Comparison of ENCODE assay signal across 19 cellular contexts in the genomic region with DNA sequence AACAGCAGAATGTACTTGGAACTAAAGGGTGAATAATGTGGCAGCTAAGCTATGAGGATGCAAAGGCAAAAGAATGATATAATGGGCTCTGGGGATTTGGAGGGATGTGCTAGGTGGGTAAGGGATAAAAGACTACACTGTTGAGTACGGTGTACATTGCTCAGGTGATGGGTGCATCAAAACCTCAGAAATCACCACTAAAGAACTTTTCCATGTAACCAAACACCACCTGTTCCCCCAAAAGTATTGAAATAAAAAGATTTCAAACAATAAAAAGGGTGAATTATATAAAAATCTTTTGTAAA. TPM values are rescaled to one million over a fixed set of nuclear protein-coding genes. Genes with fewer than 3 reads are reported as not detected.
A peak's percentile ranks its signal among the peaks of the same experiment; 100 is the strongest.
DNase-seq lines count a peak whose midpoint lies in the region; ATAC-seq and TF ChIP-seq lines count a peak whose summit lies in the region.
"Had no signal": no experiment of that assay in that cellular context is flagged by ENCODE, and none has a peak within 500 bp of the region (broad histone marks: within the 10 kb centered on the region; RNA-seq: fewer than 3 reads in every experiment).

No MANE protein-coding gene starts in this region.

- H3K36me3 Mint-ChIP-seq in stimulated activated naive CD8-positive, alpha-beta T cell treated with anti-CD3 and anti-CD28 coated beads, Interleukin-15, Interleukin-2, amounts not matched to agents 100 ng/mL and 50 ng/mL, for 24 hours (ENCODE audit: low read depth) = peaks cover 35% of the 10 kb centered on the region
- H3K36me3 Mint-ChIP-seq in activated CD8-positive, alpha-beta T cell treated with anti-CD3 and anti-CD28 coated beads for 36 hours (ENCODE audit: low read depth) = peaks cover 36% of the 10 kb centered on the region
- peaks cover 0 to 14% (median 4%) of the 10 kb centered on the region in 3 donors for H3K36me3 Mint-ChIP-seq in immature natural killer cell
- H3K36me3 Mint-ChIP-seq in type B pancreatic cell = peaks cover 8% of the 10 kb centered on the region

- no peak for DNase-seq in stimulated activated naive CD8-positive, alpha-beta T cell treated with anti-CD3 and anti-CD28 coated beads, Interleukin-15, Interleukin-2, amounts not matched to agents 100 U/mL and 50 U/mL, for 24 hours
- no peak for DNase-seq in activated CD8-positive, alpha-beta T cell treated with anti-CD3 and anti-CD28 coated beads for 36 hours
- DNase-seq in immature natural killer cell = no peak
- DNase-seq in type B pancreatic cell (ENCODE audit: extremely low spot score, unreplicated experiment) = no peak
- DNase-seq in SW480 (ENCODE audit: low spot score) = no peak
- DNase-seq in NCI-H2171 treated with DMSO at 0.1 percent for 48 hours (lab: John Stamatoyannopoulos, UW) = no peak
- DNase-seq: activated CD4-positive, alpha-beta T cell treated with anti-CD3 and anti-CD28 coated beads for 48 hours; colonic mucosa; IMR-90; left ventricle myocardium inferior; NCI-H69; PC-9; SJCRH30; transverse colon had no signal

- H3K27ac Mint-ChIP-seq in stimulated activated naive CD8-positive, alpha-beta T cell treated with anti-CD3 and anti-CD28 coated beads, Interleukin-15, Interleukin-2, amounts not matched to agents 100 ng/mL and 50 ng/mL, for 24 hours = peak overlapping the region; percentile 95
- peak overlapping the region; percentile 99 for H3K27ac Mint-ChIP-seq in activated CD8-positive, alpha-beta T cell treated with anti-CD3 and anti-CD28 coated beads for 36 hours
- H3K27ac Mint-ChIP-seq in immature natural killer cell (peak overlapping the region in 4 of 6 donors; percentile 8 to 81 (median 33)), type B pancreatic cell (no peak overlapping the region)
- H3K27ac Mint-ChIP-seq: GM23338 had no signal

- intact Hi-C loops in activated CD8-positive, alpha-beta T cell treated with anti-CD3 and anti-CD28 coated beads for 36 hours (cut with micrococcal nuclease) = loop anchor here (5.0 kb wide), 1 partner anchor 56 kb away; the partner anchor contains the start of genes CCT6A and PSPH

- H3K4me3 Mint-ChIP-seq in stimulated activated naive CD8-positive, alpha-beta T cell treated with anti-CD3 and anti-CD28 coated beads, Interleukin-15, Interleukin-2, amounts not matched to agents 100 ng/mL and 50 ng/mL, for 24 hours = peak overlapping the region; percentile 98
- peak overlapping the region; percentile 100 for H3K4me3 Mint-ChIP-seq in activated CD8-positive, alpha-beta T cell treated with anti-CD3 and anti-CD28 coated beads for 36 hours
- peak overlapping the region in 3 of 5 donors; percentile 55 to 100 (median 99) for H3K4me3 Mint-ChIP-seq in immature natural killer cell
- H3K4me3 Mint-ChIP-seq in type B pancreatic cell = peak overlapping the region; percentile 17
- H3K4me3 Mint-ChIP-seq: GM23338 had no signal

- peaks cover 34% of the 10 kb centered on the region for H3K4me1 Mint-ChIP-seq in stimulated activated naive CD8-positive, alpha-beta T cell treated with anti-CD3 and anti-CD28 coated beads, Interleukin-15, Interleukin-2, amounts not matched to agents 100 ng/mL and 50 ng/mL, for 24 hours (ENCODE audit: low read depth)
- H3K4me1 Mint-ChIP-seq in activated CD8-positive, alpha-beta T cell treated with anti-CD3 and anti-CD28 coated beads for 36 hours (ENCODE audit: low read depth) = peaks cover 26% of the 10 kb centered on the region
- H3K4me1 Mint-ChIP-seq in immature natural killer cell (peaks cover 31 to 40% of the 10 kb centered on the region in 2 donors), type B pancreatic cell (ENCODE audit: unreplicated experiment) (peaks cover 8% of the 10 kb centered on the region)
- H3K4me1 Mint-ChIP-seq: GM23338 had no signal

- peaks cover 3% of the 10 kb centered on the region for H3K27me3 Mint-ChIP-seq in stimulated activated naive CD8-positive, alpha-beta T cell treated with anti-CD3 and anti-CD28 coated beads, Interleukin-15, Interleukin-2, amounts not matched to agents 100 ng/mL and 50 ng/mL, for 24 hours
- no peaks in the 10 kb centered on the region for H3K27me3 Mint-ChIP-seq in activated CD8-positive, alpha-beta T cell treated with anti-CD3 and anti-CD28 coated beads for 36 hours
- H3K27me3 Mint-ChIP-seq in immature natural killer cell (ENCODE audit: low read depth in 3 of 3) (peaks cover 9 to 14% (median 13%) of the 10 kb centered on the region in 3 donors), type B pancreatic cell (no peaks in the 10 kb centered on the region)

- POLR2A ChIA-PET in activated CD8-positive, alpha-beta T cell treated with anti-CD3 and anti-CD28 coated beads for 36 hours (lab: Charles Lee) = no interaction called here

- ATAC-seq in stimulated activated naive CD8-positive, alpha-beta T cell treated with anti-CD3 and anti-CD28 coated beads, Interleukin-15, Interleukin-2, amounts not matched to agents 100 U/mL and 50 U/mL, for 24 hours = no peak
- ATAC-seq in activated CD8-positive, alpha-beta T cell treated with anti-CD3 and anti-CD28 coated beads for 36 hours = no peak
- no peak for ATAC-seq in HG03432 (IDR thresholded peaks at IDR 0.05; ENCODE audit: unreplicated experiment)
- ATAC-seq: gastroesophageal sphincter, GM23338 had no signal

- CTCF ChIA-PET in activated CD8-positive, alpha-beta T cell treated with anti-CD3 and anti-CD28 coated beads for 36 hours (lab: Charles Lee) = no interaction called here

- TF ChIP-seq CTCF in activated CD8-positive, alpha-beta T cell treated with anti-CD3 and anti-CD28 coated beads for 36 hours (IDR thresholded peaks at IDR 0.05) = no peak
- TF ChIP-seq CTCF in type B pancreatic cell (conservative IDR thresholded peaks at IDR 0.05) = no peak

- H3K9me3 Mint-ChIP-seq in stimulated activated naive CD8-positive, alpha-beta T cell treated with anti-CD3 and anti-CD28 coated beads, Interleukin-15, Interleukin-2, amounts not matched to agents 100 ng/mL and 50 ng/mL, for 24 hours = peaks cover 6% of the 10 kb centered on the region
- peaks cover 5% of the 10 kb centered on the region for H3K9me3 Mint-ChIP-seq in activated CD8-positive, alpha-beta T cell treated with anti-CD3 and anti-CD28 coated beads for 36 hours
- H3K9me3 Mint-ChIP-seq in immature natural killer cell = no peaks in the 10 kb centered on the region
- peaks cover 7% of the 10 kb centered on the region for H3K9me3 Mint-ChIP-seq in type B pancreatic cell

RNA-seq across cellular contexts. Expression of gene CHCHD2, which starts 1.6 kb away (rescaled TPM):
- 100 to 1,000 TPM; 726 to 748 TPM for total RNA-seq in activated CD8-positive, alpha-beta T cell treated with anti-CD3 and anti-CD28 coated beads for 36 hours
- 100 to 1,000 TPM; 512 to 798 (median 585) TPM for polyA plus RNA-seq in immature natural killer cell
- 61.8 and 251 TPM in 2 replicates for total RNA-seq in type B pancreatic cell (ENCODE audit: low replicate concordance)
- total RNA-seq: GM23338 had no signal

RNA-seq across cellular contexts. Expression of gene NUPR2, which starts 8.3 kb away (rescaled TPM):
- not detected for total RNA-seq in activated CD8-positive, alpha-beta T cell treated with anti-CD3 and anti-CD28 coated beads for 36 hours
- not detected for polyA plus RNA-seq in immature natural killer cell
- total RNA-seq in type B pancreatic cell (ENCODE audit: low replicate concordance) = not detected in 2 replicates
- total RNA-seq: endothelial cell of umbilical vein, GM23338, IMR-90, left ventricle myocardium inferior, PC-9, SJCRH30 had no signal
- polyA plus RNA-seq: endothelial cell of umbilical vein, GM23338, IMR-90 had no signal

RNA-seq across cellular contexts. Expression of gene PHKG1, which starts 15.2 kb away (rescaled TPM):
- total RNA-seq in activated CD8-positive, alpha-beta T cell treated with anti-CD3 and anti-CD28 coated beads for 36 hours = 1 to 10 TPM; 2.9 to 3.0 TPM
- polyA plus RNA-seq in immature natural killer cell = under 1 TPM in 2 of 3 donors, not detected in 1; 0.10 to 0.16 TPM
- 1.8 TPM in 1 of 2 replicates, not detected in the other for total RNA-seq in type B pancreatic cell (ENCODE audit: low replicate concordance)
- total RNA-seq: GM23338 had no signal
- polyA plus RNA-seq: GM23338 had no signal

RNA-seq across cellular contexts. Expression of gene SUMF2, which starts 43.8 kb away (rescaled TPM):
- 100 to 1,000 TPM; 140 to 141 TPM for total RNA-seq in activated CD8-positive, alpha-beta T cell treated with anti-CD3 and anti-CD28 coated beads for 36 hours
- polyA plus RNA-seq in immature natural killer cell = 100 to 1,000 TPM in 2 of 3 donors, 10 to 100 TPM in 1; 86.1 to 198 (median 188) TPM
- total RNA-seq in type B pancreatic cell (ENCODE audit: low replicate concordance) = 125 and 127 TPM in 2 replicates

RNA-seq across cellular contexts. Expression of gene CCT6A, which starts 56.3 kb away (rescaled TPM):
- 100 to 1,000 TPM; 231 to 239 TPM for total RNA-seq in activated CD8-positive, alpha-beta T cell treated with anti-CD3 and anti-CD28 coated beads for 36 hours
- polyA plus RNA-seq in immature natural killer cell = 10 to 100 TPM; 64.6 to 91.0 (median 77.6) TPM
- 128 and 151 TPM in 2 replicates for total RNA-seq in type B pancreatic cell (ENCODE audit: low replicate concordance)

Comparison
In these comparisons a context has a peak if more than half of its experiments do, and no peak if none do; other contexts are left out.
1. H3K4me3 Mint-ChIP-seq: peak in every context shown above with its lines; median percentile 100 in activated CD8-positive, alpha-beta T cell treated with anti-CD3 and anti-CD28 coated beads for 36 hours; 99 in immature natural killer cell; 98 in stimulated activated naive CD8-positive, alpha-beta T cell treated with anti-CD3 and anti-CD28 coated beads, Interleukin-15, Interleukin-2, amounts not matched to agents 100 ng/mL and 50 ng/mL, for 24 hours; 17 in type B pancreatic cell.